ENCODE assay signal across 8 cellular contexts in genomic region chr1:31788138-31788824, GRCh38. TPM values are rescaled to one million over a fixed set of nuclear protein-coding genes. Genes with fewer than 3 reads are reported as not detected.
DNase-seq lines count a peak whose midpoint lies in the region; ATAC-seq and FAIRE-seq lines count a peak whose summit lies in the region.

No MANE protein-coding gene starts in this region.

- peak; percentile 68 for ATAC-seq in GM21528 (IDR thresholded peaks at IDR 0.05; ENCODE audit: low FRiP score, unreplicated experiment)

- no peak overlapping the region for H2AK5ac ChIP-seq in neuronal stem cell (ENCODE audit: low read depth, low read length)

- H4K91ac ChIP-seq in neuronal stem cell (ENCODE audit: low read depth, low read length, poor library complexity) = no peak overlapping the region

- peak overlapping the region; percentile 80 for H3K23ac ChIP-seq in neuronal stem cell (ENCODE audit: low read depth, low read length, poor library complexity)

- H3K9ac ChIP-seq in neuronal stem cell (ENCODE audit: low read depth, low read length, poor library complexity) = peak overlapping the region; percentile 67

- H3K9me3 ChIP-seq in SJCRH30 (replicated peaks) = no peaks in the 10 kb centered on the region
- no peaks in the 10 kb centered on the region for H3K9me3 ChIP-seq in neuronal stem cell (replicated peaks in 1 of 2; ENCODE audit: control insufficient read depth in 2 of 2, insufficient read depth in 1 of 2, low read depth in 1 of 2, low read length in 2 of 2)

- H3K4me1 ChIP-seq in SJCRH30 = no peaks in the 10 kb centered on the region
- H3K4me1 ChIP-seq in neuronal stem cell (ENCODE audit: control insufficient read depth in 2 of 2, insufficient read depth in 1 of 2, low read depth in 1 of 2, low read length in 2 of 2) = peaks cover 7 to 37% of the 10 kb centered on the region in 2 donors

- peak overlapping the region; percentile 95 for H2AFZ ChIP-seq in neuronal stem cell (ENCODE audit: low read length)

- H3K4ac ChIP-seq in neuronal stem cell (ENCODE audit: low read length) = no peak overlapping the region

- no CpG with 5 or more reads among the region's 39 CpGs for WGBS in neuronal stem cell (ENCODE audit: extremely low coverage in 2 of 2, insufficient read length in 2 of 2, insufficient replicate concordance in 1 of 2), 2 donors

- peak overlapping the region; percentile 34; the same call in 1 of the 2 replicates for H3K27ac ChIP-seq in SJCRH30
- peak overlapping the region; percentile 89 for H3K27ac ChIP-seq in neuronal stem cell (replicated peaks; ENCODE audit: low read length)

- H4K8ac ChIP-seq in neuronal stem cell (ENCODE audit: low read depth, low read length) = no peak overlapping the region

- no peak overlapping the region for H2BK120ac ChIP-seq in neuronal stem cell (ENCODE audit: low read depth, low read length)

- H2BK12ac ChIP-seq in neuronal stem cell (ENCODE audit: low read length) = no peak overlapping the region

- H3K4me2 ChIP-seq in neuronal stem cell (ENCODE audit: insufficient read depth, low read length, poor library complexity, severe bottlenecking) = peak overlapping the region; percentile 94

- peaks cover 5% of the 10 kb centered on the region; the same call in 1 of the 2 replicates for H3K27me3 ChIP-seq in SJCRH30
- peaks cover 0 to 6% (median 0%) of the 10 kb centered on the region in 3 experiments for H3K27me3 ChIP-seq in neuronal stem cell (ENCODE audit: control insufficient read depth in 3 of 3, insufficient read depth in 3 of 3, low read depth in 1 of 3, low read length in 3 of 3)

- no peak for FAIRE-seq in frontal cortex (lab: Jason Lieb, UNC)

- H2BK5ac ChIP-seq in neuronal stem cell (ENCODE audit: low read length) = peak overlapping the region; percentile 79

- H2BK15ac ChIP-seq in neuronal stem cell (ENCODE audit: low read length) = no peak overlapping the region

- DNase-seq in DMS 273 (lab: John Stamatoyannopoulos, UW; ENCODE audit: unreplicated experiment) (peak; percentile 95), SJCRH30 (peak; percentile 93 to 96), frontal cortex (ENCODE audit: low spot score in 2 of 2) (peak; percentile 89 to 96), neuronal stem cell (ENCODE audit: low spot score) (peak; percentile 94), stromal cell of bone marrow (ENCODE audit: low read depth) (peak; percentile 77)
- peak; percentile 89 for DNase-seq in Jurkat, Clone E6-1 (ENCODE audit: low read depth, low spot score)
- DNase-seq in activated naive CD4-positive, alpha-beta T cell (lab: John Stamatoyannopoulos, UW) = peak; percentile 61 to 78 (median 72)

- H3K79me1 ChIP-seq in neuronal stem cell (ENCODE audit: low read depth, low read length) = no peaks in the 10 kb centered on the region

- peak overlapping the region; percentile 85 for H3K4me3 ChIP-seq in Jurkat, Clone E6-1 (ENCODE audit: low read length)
- H3K4me3 ChIP-seq in SJCRH30 (peak overlapping the region; percentile 63), neuronal stem cell (ENCODE audit: low read length in 2 of 2) (peak overlapping the region; percentile 76 to 86)

- H3K36me3 ChIP-seq in SJCRH30 = no peaks in the 10 kb centered on the region
- no peaks in the 10 kb centered on the region for H3K36me3 ChIP-seq in neuronal stem cell (replicated peaks in 1 of 2; ENCODE audit: control insufficient read depth in 2 of 2, insufficient read depth in 2 of 2, low read length in 2 of 2)

- no peak overlapping the region for H3K14ac ChIP-seq in neuronal stem cell (ENCODE audit: low read length)

- H3K18ac ChIP-seq in neuronal stem cell (ENCODE audit: low read length) = peak overlapping the region; percentile 97

RNA-seq across cellular contexts. Expression of gene ADGRB2, which starts 24.1 kb away (rescaled TPM):
- polyA plus RNA-seq in Jurkat, Clone E6-1 (2012; ENCODE audit: insufficient read depth, insufficient read length) = 18.8 TPM
- 0.73 and 1.1 TPM in 2 replicates for total RNA-seq in SJCRH30 (2014; rRNA removed; shearing (Covaris generic))
- 42.4 TPM for total RNA-seq in frontal cortex
- polyA plus RNA-seq in neuronal stem cell (2013, experiment 1 of 2) = 25.2 TPM
- 24.4 TPM for polyA plus RNA-seq in neuronal stem cell (2013, experiment 2 of 2)

RNA-seq across cellular contexts. Expression of gene SPOCD1, which starts 27.5 kb away (rescaled TPM):
- not detected for polyA plus RNA-seq in Jurkat, Clone E6-1 (2012; ENCODE audit: insufficient read depth, insufficient read length)
- 0.05 and 0.16 TPM in 2 replicates for total RNA-seq in SJCRH30 (2014; rRNA removed; shearing (Covaris generic))
- under 0.01 TPM for total RNA-seq in frontal cortex
- polyA plus RNA-seq in neuronal stem cell (2013, experiment 1 of 2) = 1.1 TPM
- polyA plus RNA-seq in neuronal stem cell (2013, experiment 2 of 2) = 0.97 TPM

Comparison
In these comparisons a context has a peak if more than half of its experiments do, and no peak if none do; other contexts are left out.
1. Peak in every context shown above with its lines: DNase-seq, ATAC-seq, H3K4me3 ChIP-seq and H3K27ac ChIP-seq.
2. RNA of gene ADGRB2, which starts 24.1 kb away (total RNA-seq): 42.4 TPM in frontal cortex (single experiment); 0.73 to 1.1 TPM in SJCRH30; every median in the first group is over 10 times any median in the second.